ENCODE assay signal across 18 cellular contexts in the genomic region with DNA sequence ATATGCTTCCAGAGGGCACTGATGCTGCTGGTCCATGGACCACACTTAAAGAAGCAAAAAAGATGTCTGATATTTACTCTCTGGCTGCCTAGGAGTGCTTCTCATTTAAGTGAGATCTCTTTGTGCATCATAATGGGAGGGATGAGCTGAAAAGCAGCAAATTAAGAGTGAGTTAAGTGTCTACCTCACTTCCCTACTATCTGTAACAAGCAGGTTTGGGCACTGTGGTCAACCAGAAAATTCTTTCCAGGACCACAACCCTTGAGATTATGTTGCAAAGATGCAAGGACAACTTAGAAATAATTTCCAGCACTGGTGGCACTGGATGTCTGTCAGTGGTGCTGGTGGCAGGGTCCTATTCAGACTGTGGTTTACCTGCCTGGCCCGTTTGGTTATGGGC.
"Had no signal": no experiment of that assay in that cellular context is flagged by ENCODE, and none has a peak within 500 bp of the region (broad histone marks: within the 10 kb centered on the region; RNA-seq: fewer than 3 reads in every experiment).

No MANE protein-coding gene starts in this region.

- H3K4me3 Mint-ChIP-seq: activated T-helper 17 cell treated with anti-CD3 and anti-CD28 coated beads, Interleukin-2, amount 50 U/mL, for 72 hours; nephron; stimulated activated naive B cell treated with anti-CD40 and anti-IgM and Interleukin-4, amounts not matched to agents 10 μg/mL and 1 μg/mL and 100 μg/mL, for 72 hours had no signal

- H3K27me3 ChIP-seq: breast epithelium, gastroesophageal sphincter, sigmoid colon, spleen, thyroid gland had no signal

- H2AFZ ChIP-seq: parathyroid adenoma had no signal

- ATAC-seq: activated T-helper 17 cell treated with anti-CD3 and anti-CD28 coated beads, Interleukin-2, amount 50 U/mL, for 72 hours; gastroesophageal sphincter; stimulated activated naive B cell treated with anti-CD40 and anti-IgM and Interleukin-4, amounts not matched to agents 10 μg/mL and 1 μg/mL and 100 μg/mL, for 72 hours had no signal

- H3K27ac ChIP-seq: breast epithelium, coronary artery, gastroesophageal sphincter, parathyroid adenoma, sigmoid colon, spleen, thyroid gland, WERI-Rb-1 had no signal

- H3K9me3 ChIP-seq: breast epithelium, gastroesophageal sphincter, sigmoid colon, spleen, thyroid gland had no signal

- H3K9ac ChIP-seq: parathyroid adenoma had no signal

- DNase-seq: activated CD4-positive, alpha-beta T cell treated with anti-CD3 and anti-CD28 coated beads for 1 hour; activated CD4-positive, alpha-beta T cell treated with anti-CD3 and anti-CD28 coated beads, Interleukin-2, amount 50 U/mL, for 4 hours; activated naive CD4-positive, alpha-beta T cell; activated T-cell treated with anti-CD3 and anti-CD28 coated beads, Interleukin-2, amount 50 U/mL, for 1 hour; aorta; sigmoid colon; spleen; stimulated activated CD4-positive, alpha-beta T cell treated with anti-CD3 and anti-CD28 coated beads, Interleukin-4, amount 100 ng/mL, for 4 hours; stimulated activated naive B cell treated with anti-CD40 and anti-IgM and Interleukin-4, amounts not matched to agents 10 μg/mL and 1 μg/mL and 100 μg/mL, for 72 hours; SW 1271; thyroid gland; WERI-Rb-1 had no signal

- H3K27me3 Mint-ChIP-seq: activated T-helper 17 cell treated with anti-CD3 and anti-CD28 coated beads, Interleukin-2, amount 50 U/mL, for 72 hours; stimulated activated naive B cell treated with anti-CD40 and anti-IgM and Interleukin-4, amounts not matched to agents 10 μg/mL and 1 μg/mL and 100 μg/mL, for 72 hours had no signal

- H3K27ac Mint-ChIP-seq: activated T-helper 17 cell treated with anti-CD3 and anti-CD28 coated beads, Interleukin-2, amount 50 U/mL, for 72 hours; nephron; stimulated activated naive B cell treated with anti-CD40 and anti-IgM and Interleukin-4, amounts not matched to agents 10 μg/mL and 1 μg/mL and 100 μg/mL, for 72 hours had no signal

- H3K9me3 Mint-ChIP-seq: activated T-helper 17 cell treated with anti-CD3 and anti-CD28 coated beads, Interleukin-2, amount 50 U/mL, for 72 hours; nephron; stimulated activated naive B cell treated with anti-CD40 and anti-IgM and Interleukin-4, amounts not matched to agents 10 μg/mL and 1 μg/mL and 100 μg/mL, for 72 hours had no signal

- H3K79me2 ChIP-seq: parathyroid adenoma had no signal

- H3K36me3 ChIP-seq: breast epithelium, gastroesophageal sphincter, sigmoid colon, spleen, thyroid gland, WERI-Rb-1 had no signal

- H3K4me3 ChIP-seq: breast epithelium, coronary artery, gastroesophageal sphincter, sigmoid colon, spleen, thyroid gland had no signal

- H3K4me1 ChIP-seq: breast epithelium, parathyroid adenoma, thyroid gland had no signal
